9 cellular contexts compared by ENCODE assay signal in the genomic region with DNA sequence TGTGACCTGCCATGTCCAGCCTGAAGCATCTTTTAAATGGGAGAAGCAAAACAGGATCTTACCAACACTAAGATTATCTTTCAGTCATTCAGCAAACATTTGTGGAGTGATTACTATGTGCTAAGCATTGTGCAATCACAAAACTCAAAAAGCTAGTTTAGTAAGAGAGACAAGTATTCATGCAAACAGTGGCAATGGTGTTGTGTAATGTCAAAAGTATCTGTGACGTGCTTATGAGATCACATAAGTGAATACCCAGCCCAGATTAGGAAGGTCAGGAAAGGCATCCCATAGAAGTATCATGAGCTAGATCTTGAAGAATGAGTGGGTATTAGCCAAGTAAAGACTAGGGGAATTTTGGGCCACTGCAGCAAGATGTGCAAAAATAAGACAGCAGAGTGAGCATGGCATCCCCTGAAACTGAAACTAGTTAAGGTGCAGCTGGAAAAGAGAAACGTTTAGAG. TPM values are rescaled to one million over a fixed set of nuclear protein-coding genes. Genes with fewer than 3 reads are reported as not detected.
DNase-seq lines count a peak whose midpoint lies in the region; ATAC-seq, FAIRE-seq and TF ChIP-seq lines count a peak whose summit lies in the region.
"Had no signal": no experiment of that assay in that cellular context is flagged by ENCODE, and none has a peak within 500 bp of the region (broad histone marks: within the 10 kb centered on the region; RNA-seq: fewer than 3 reads in every experiment).

No MANE protein-coding gene starts in this region.

- no peak overlapping the region for H3K9ac ChIP-seq in GM23248

- no peak for DNase-seq in GM12892 (ENCODE audit: insufficient read length)
- peak; percentile 89 for DNase-seq in GM23248
- peak in 1 of 2 experiments; percentile 80 for DNase-seq in PC-9
- DNase-seq in left lung, result no peak
- DNase-seq in NCI-H2029 treated with DMSO at 0.1 percent for 48 hours (lab: John Stamatoyannopoulos, UW), result no peak
- DNase-seq in pons (ENCODE audit: low spot score), result no peak
- DNase-seq in thyroid gland, result no peak
- DNase-seq: T-helper 17 cell had no signal

- H3K27me3 ChIP-seq in GM23248 (replicated peaks; ENCODE audit: insufficient read depth) (no peaks in the 10 kb centered on the region), PC-9 (ENCODE audit: insufficient read depth, low read depth) (no peaks in the 10 kb centered on the region), left lung (no peaks in the 10 kb centered on the region), thyroid gland (no peaks in the 10 kb centered on the region)

- TF ChIP-seq POLR2A in GM12892 (IDR thresholded peaks at IDR 0.05; ENCODE audit: low read depth, low read length) (no peak), thyroid gland (IDR thresholded peaks at IDR 0.05) (no peak)

- peak; percentile 14 for FAIRE-seq in GM12892 (lab: Jason Lieb, UNC)

- H3F3A ChIP-seq in GM23248 (ENCODE audit: insufficient read depth) (peaks cover 45% of the 10 kb centered on the region), PC-9 (ENCODE audit: insufficient read depth, low read depth) (peaks cover 6% of the 10 kb centered on the region; the same call in 1 of the 2 replicates)

- H2AFZ ChIP-seq in GM23248, result no peak overlapping the region
- H2AFZ ChIP-seq in PC-9, result no peak overlapping the region

- in situ Hi-C loops in GM23248 (cut with MboI), result no loop called here

- H3K4me1 ChIP-seq in GM23248 (ENCODE audit: insufficient read depth) (peaks cover 7% of the 10 kb centered on the region; the same call in 1 of the 2 replicates), PC-9 (replicated peaks; ENCODE audit: insufficient read depth) (0 out of 2 replicates have a peak, but pooled peaks cover 4% of the 10 kb centered on the region), left lung (peaks cover 6 to 30% of the 10 kb centered on the region in 2 donors), thyroid gland (no peaks in the 10 kb centered on the region)

- TF ChIP-seq CTCF in PC-9 (conservative IDR thresholded peaks at IDR 0.05) (no peak), left lung (IDR thresholded peaks at IDR 0.05) (no peak), thyroid gland (IDR thresholded peaks at IDR 0.05) (no peak)

- H4K20me1 ChIP-seq in GM23248 (ENCODE audit: insufficient read depth) (no peaks in the 10 kb centered on the region), PC-9 (ENCODE audit: insufficient read depth) (no peaks in the 10 kb centered on the region)

- H3K4me2 ChIP-seq in GM23248 (ENCODE audit: unreplicated experiment), result no peak overlapping the region
- H3K4me2 ChIP-seq in PC-9, result no peak overlapping the region

- CTCF ChIA-PET in PC-9 (lab: Charles Lee), result no interaction called here

- H3K9me2 ChIP-seq in GM23248 (ENCODE audit: insufficient read depth), result no peaks in the 10 kb centered on the region
- H3K9me2 ChIP-seq in PC-9 (ENCODE audit: insufficient read depth), result no peaks in the 10 kb centered on the region

- peak; percentile 86 for ATAC-seq in left lung
- no peak for ATAC-seq in GM18520 (IDR thresholded peaks at IDR 0.05; ENCODE audit: unreplicated experiment)
- ATAC-seq: T-helper 17 cell had no signal

- POLR2A ChIA-PET in PC-9 (lab: Charles Lee; ENCODE audit: unreplicated experiment), result no interaction called here

- BruUV-seq in PC-9 (replicated peaks; lab: Mats Ljungman, UMichigan), result no TSS peak

- H3K36me3 ChIP-seq in GM23248 (ENCODE audit: low read depth), result peaks cover 28% of the 10 kb centered on the region
- peaks cover 19% of the 10 kb centered on the region; the same call in 1 of the 2 replicates for H3K36me3 ChIP-seq in PC-9 (ENCODE audit: low read depth)
- peaks cover 0 to 29% of the 10 kb centered on the region in 2 donors for H3K36me3 ChIP-seq in left lung
- H3K36me3 ChIP-seq in thyroid gland, result peaks cover 0 to 10% of the 10 kb centered on the region in 2 donors

- H3K4me3 ChIP-seq in GM23248 (no peak overlapping the region), PC-9 (no peak overlapping the region), left lung (no peak overlapping the region), thyroid gland (replicated peaks in 1 of 3) (no peak overlapping the region)

- intact Hi-C loops in PC-9 (cut with micrococcal nuclease; ENCODE audit: unreplicated experiment) (loop anchor here (5.0 kb wide), 1 partner anchor 94 kb away; no protein-coding TSS in a partner anchor), left lung (cut with DNase I) (no loop called here), thyroid gland (cut with DNase I) (no loop called here)

- no peaks in the 10 kb centered on the region for H3K9me3 ChIP-seq in GM23248 (ENCODE audit: low read depth)
- no peaks in the 10 kb centered on the region for H3K9me3 ChIP-seq in PC-9 (ENCODE audit: insufficient read depth, low read depth)
- H3K9me3 ChIP-seq in left lung, result no peaks in the 10 kb centered on the region
- H3K9me3 ChIP-seq in thyroid gland, result no peaks in the 10 kb centered on the region

- H3K27ac ChIP-seq in GM23248 (peak overlapping the region; percentile 54), PC-9 (peak overlapping the region; percentile 3; the same call in 1 of the 2 replicates), left lung (peak overlapping the region in 1 of 2 donors; percentile 10), thyroid gland (no peak overlapping the region)

- 14 to 21% methylated on average over 2 of the region's 2 CpGs for WGBS in GM23248 (ENCODE audit: low coverage in 1 of 2, low lambda C conversion rate in 2 of 2, missing lambda C conversion rate in 2 of 2), 2 experiments
- 69 to 73% methylated on average over 2 of the region's 2 CpGs for WGBS in thyroid gland, 2 donors

- H3K79me2 ChIP-seq in GM23248 (ENCODE audit: insufficient read depth) (no peaks in the 10 kb centered on the region), PC-9 (ENCODE audit: low read depth) (no peaks in the 10 kb centered on the region)

RNA-seq across cellular contexts. Expression of a gene that starts 32.1 kb away (rescaled TPM):
- 58.3 TPM for polyA plus RNA-seq in GM12892 (2012; ENCODE audit: missing spikeins)
- total RNA-seq in GM23248 (2014; rRNA removed; shearing (Covaris generic)), result 34.0 and 39.4 TPM in 2 replicates
- 185 and 193 TPM in 2 replicates for polyA plus RNA-seq in GM23248 (2016; fragmentation: Nextera tagmentation; extraction: Ambion mirVana)
- total RNA-seq in PC-9 (2021) (61.8 and 99.6 TPM in 2 replicates), left lung (100 to 1,000 TPM; 146 to 147 TPM), thyroid gland (100 to 1,000 TPM in 2 of 4 donors, 10 to 100 TPM in 2; 90.9 to 124 (median 104) TPM)

RNA-seq across cellular contexts. Expression of a gene that starts 39.1 kb away (rescaled TPM):
- 72.5 TPM for polyA plus RNA-seq in GM12892 (2012; ENCODE audit: missing spikeins)
- 0.13 and 0.76 TPM in 2 replicates for total RNA-seq in GM23248 (2014; rRNA removed; shearing (Covaris generic))
- 0.44 and 0.73 TPM in 2 replicates for polyA plus RNA-seq in GM23248 (2016; fragmentation: Nextera tagmentation; extraction: Ambion mirVana)
- total RNA-seq in PC-9 (2021) (11.1 and 12.6 TPM in 2 replicates), left lung (10 to 100 TPM; 20.4 to 25.4 TPM), thyroid gland (10 to 100 TPM in 2 of 4 donors, 1 to 10 TPM in 2; 9.3 to 17.5 (median 10.1) TPM)

Comparison
In these comparisons a context has a peak if more than half of its experiments do, and no peak if none do; other contexts are left out.
1. H3K27ac ChIP-seq: peak in GM23248 (single experiment) and PC-9 (single experiment); none in thyroid gland (0 of 3).